ENCODE assay signal across 7 cellular contexts in genomic region chr17:29140631-29141483, GRCh38. TPM values are rescaled to one million over a fixed set of nuclear protein-coding genes. Genes with fewer than 3 reads are reported as not detected.
DNase-seq lines count a peak whose midpoint lies in the region; ATAC-seq and TF ChIP-seq lines count a peak whose summit lies in the region.

No MANE protein-coding gene starts in this region.

- H3K4me1 Mint-ChIP-seq in activated naive CD4-positive, alpha-beta T cell treated with anti-CD3 and anti-CD28 coated beads for 36 hours (ENCODE audit: low read depth), result peaks cover 68% of the 10 kb centered on the region
- H3K4me1 Mint-ChIP-seq in stimulated activated effector memory CD8-positive, alpha-beta T cell treated with anti-CD3 and anti-CD28 coated beads, Interleukin-12 subunit alpha, Interleukin-12 subunit beta, amount 100 ng/mL, for 72 hours, result peaks cover 83% of the 10 kb centered on the region

- ATAC-seq in GM21528 (IDR thresholded peaks at IDR 0.05; ENCODE audit: low FRiP score, unreplicated experiment) (peak; percentile 13), GM18861 (IDR thresholded peaks at IDR 0.05; ENCODE audit: unreplicated experiment) (no peak), HG03135 (IDR thresholded peaks at IDR 0.05; ENCODE audit: unreplicated experiment) (no peak)
- peak; percentile 3 for ATAC-seq in stimulated activated effector memory CD8-positive, alpha-beta T cell treated with anti-CD3 and anti-CD28 coated beads, Interleukin-12 subunit alpha, Interleukin-12 subunit beta, amount 100 ng/mL, for 72 hours

- peaks cover 29% of the 10 kb centered on the region for H4K20me1 ChIP-seq in hepatocyte (ENCODE audit: insufficient read depth, poor library complexity, severe bottlenecking)

- H3K36me3 ChIP-seq in hepatocyte (replicated peaks; ENCODE audit: insufficient read depth, low read depth), result no peaks in the 10 kb centered on the region

- H3K4me3 ChIP-seq in hepatocyte, result no peak overlapping the region

- no peaks in the 10 kb centered on the region for H3K36me3 Mint-ChIP-seq in activated naive CD4-positive, alpha-beta T cell treated with anti-CD3 and anti-CD28 coated beads for 36 hours (ENCODE audit: low read depth)
- peaks cover 22% of the 10 kb centered on the region for H3K36me3 Mint-ChIP-seq in stimulated activated effector memory CD8-positive, alpha-beta T cell treated with anti-CD3 and anti-CD28 coated beads, Interleukin-12 subunit alpha, Interleukin-12 subunit beta, amount 100 ng/mL, for 72 hours

- no peaks in the 10 kb centered on the region for H3K9me3 Mint-ChIP-seq in activated naive CD4-positive, alpha-beta T cell treated with anti-CD3 and anti-CD28 coated beads for 36 hours
- no peaks in the 10 kb centered on the region for H3K9me3 Mint-ChIP-seq in stimulated activated effector memory CD8-positive, alpha-beta T cell treated with anti-CD3 and anti-CD28 coated beads, Interleukin-12 subunit alpha, Interleukin-12 subunit beta, amount 100 ng/mL, for 72 hours

- intact Hi-C loops in activated naive CD4-positive, alpha-beta T cell treated with anti-CD3 and anti-CD28 coated beads for 36 hours (cut with micrococcal nuclease), result loop anchor here (1.0 kb wide), 3 partner anchors 7 to 159 kb away; no protein-coding TSS in a partner anchor

- H3K4me1 ChIP-seq in hepatocyte (ENCODE audit: insufficient read depth), result peaks cover 22% of the 10 kb centered on the region

- 55% methylated on average over 13 of the region's 14 CpGs for WGBS in hepatocyte (ENCODE audit: low lambda C conversion rate, missing lambda C conversion rate)

- peak overlapping the region; percentile 81 for H3K27ac ChIP-seq in hepatocyte

- peak overlapping the region; percentile 83 for H3K4me3 Mint-ChIP-seq in activated naive CD4-positive, alpha-beta T cell treated with anti-CD3 and anti-CD28 coated beads for 36 hours
- peak overlapping the region; percentile 92 for H3K4me3 Mint-ChIP-seq in stimulated activated effector memory CD8-positive, alpha-beta T cell treated with anti-CD3 and anti-CD28 coated beads, Interleukin-12 subunit alpha, Interleukin-12 subunit beta, amount 100 ng/mL, for 72 hours

- peak overlapping the region; percentile 60 for H3K4me2 ChIP-seq in hepatocyte

- CTCF ChIA-PET in activated naive CD4-positive, alpha-beta T cell treated with anti-CD3 and anti-CD28 coated beads for 36 hours (lab: Charles Lee), result interaction anchor here (1.1 to 10.6 kb wide), 10 partner anchors 8 to 153 kb away, joined by 4 to 261 read pairs (median 21); partner anchors contain the start of genes MYO18A and NUFIP2

- H3K27ac Mint-ChIP-seq in activated naive CD4-positive, alpha-beta T cell treated with anti-CD3 and anti-CD28 coated beads for 36 hours, result peak overlapping the region; percentile 93
- H3K27ac Mint-ChIP-seq in stimulated activated effector memory CD8-positive, alpha-beta T cell treated with anti-CD3 and anti-CD28 coated beads, Interleukin-12 subunit alpha, Interleukin-12 subunit beta, amount 100 ng/mL, for 72 hours, result peak overlapping the region; percentile 91

- TF ChIP-seq CTCF in hepatocyte (IDR thresholded peaks at IDR 0.05; ENCODE audit: poor library complexity), result no peak

- no peaks in the 10 kb centered on the region for H3K27me3 ChIP-seq in hepatocyte

- no peaks in the 10 kb centered on the region for H3K27me3 Mint-ChIP-seq in activated naive CD4-positive, alpha-beta T cell treated with anti-CD3 and anti-CD28 coated beads for 36 hours (ENCODE audit: low read depth)

- H3K79me2 ChIP-seq in hepatocyte, result peaks cover 79% of the 10 kb centered on the region

- H3K9me2 ChIP-seq in hepatocyte (replicated peaks; ENCODE audit: insufficient read depth), result no peaks in the 10 kb centered on the region

- no peak overlapping the region for H2AFZ ChIP-seq in hepatocyte

- DNase-seq in NOMO-1 treated with dmso at 0.1 percent for 144 hours (lab: John Stamatoyannopoulos, UW; ENCODE audit: unreplicated experiment), result peak; percentile 37
- peak; percentile 62 for DNase-seq in activated naive CD4-positive, alpha-beta T cell treated with anti-CD3 and anti-CD28 coated beads for 36 hours
- DNase-seq in hepatocyte (ENCODE audit: low spot score), result no peak
- DNase-seq in stimulated activated effector memory CD8-positive, alpha-beta T cell treated with anti-CD3 and anti-CD28 coated beads, Interleukin-12 subunit alpha, Interleukin-12 subunit beta, amount 100 ng/mL, for 72 hours (ENCODE audit: low spot score in 2 of 2), result peak; percentile 24 to 71

- no peaks in the 10 kb centered on the region for H3K9me3 ChIP-seq in hepatocyte (ENCODE audit: low read depth)

RNA-seq across cellular contexts. Expression of gene MYO18A, which starts 39.3 kb away (rescaled TPM):
- 10 to 100 TPM; 23.8 to 25.0 TPM for total RNA-seq in activated naive CD4-positive, alpha-beta T cell treated with anti-CD3 and anti-CD28 coated beads for 36 hours
- total RNA-seq in hepatocyte, result 22.0 and 35.6 TPM in 2 replicates
- 32.2 and 33.8 TPM in 2 replicates for polyA plus RNA-seq in hepatocyte

Comparison
In these comparisons a context has a peak if more than half of its experiments do, and no peak if none do; other contexts are left out.
1. ATAC-seq: peak in GM21528 (single experiment) and stimulated activated effector memory CD8-positive, alpha-beta T cell treated with anti-CD3 and anti-CD28 coated beads, Interleukin-12 subunit alpha, Interleukin-12 subunit beta, amount 100 ng/mL, for 72 hours (single experiment); none in GM18861 (single experiment) and HG03135 (single experiment).